In the genomic region with DNA sequence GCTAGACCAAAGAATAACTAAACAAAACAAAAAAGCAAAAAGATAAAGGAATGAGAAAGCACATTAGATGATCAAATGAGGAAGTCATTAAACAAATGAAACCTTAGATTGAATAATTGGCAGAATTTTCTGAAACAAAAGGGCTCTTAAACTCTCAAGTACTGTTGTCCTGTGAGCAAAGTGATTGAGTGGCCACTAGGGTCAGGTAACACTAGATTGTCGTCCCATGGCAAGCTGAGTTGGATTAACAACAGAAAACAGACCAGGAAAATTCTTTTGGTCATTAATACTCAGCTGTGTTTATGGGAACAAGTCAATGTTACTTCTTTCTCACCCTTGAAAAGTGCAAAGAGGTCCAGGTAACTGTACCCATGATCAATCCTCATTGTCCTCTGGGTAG, we compare ENCODE assay signal across 1 cellular context.
A peak's percentile ranks its signal among the peaks of the same experiment; 100 is the strongest.
TF ChIP-seq lines count a peak whose summit lies in the region.

No MANE protein-coding gene starts in this region.

TF ChIP-seq in GM12878, 131 proteins besides CTCF, POLR2A, EP300 and RAD21:
- TF ChIP-seq SUPT20H (IDR thresholded peaks at IDR 0.05; ENCODE audit: borderline replicate concordance, control insufficient read depth, low read depth, low read length), result no peak
- TF ChIP-seq NFYA (IDR thresholded peaks at IDR 0.05; ENCODE audit: borderline replicate concordance, low read depth, low read length), result no peak
- TF ChIP-seq, protein P1, sequence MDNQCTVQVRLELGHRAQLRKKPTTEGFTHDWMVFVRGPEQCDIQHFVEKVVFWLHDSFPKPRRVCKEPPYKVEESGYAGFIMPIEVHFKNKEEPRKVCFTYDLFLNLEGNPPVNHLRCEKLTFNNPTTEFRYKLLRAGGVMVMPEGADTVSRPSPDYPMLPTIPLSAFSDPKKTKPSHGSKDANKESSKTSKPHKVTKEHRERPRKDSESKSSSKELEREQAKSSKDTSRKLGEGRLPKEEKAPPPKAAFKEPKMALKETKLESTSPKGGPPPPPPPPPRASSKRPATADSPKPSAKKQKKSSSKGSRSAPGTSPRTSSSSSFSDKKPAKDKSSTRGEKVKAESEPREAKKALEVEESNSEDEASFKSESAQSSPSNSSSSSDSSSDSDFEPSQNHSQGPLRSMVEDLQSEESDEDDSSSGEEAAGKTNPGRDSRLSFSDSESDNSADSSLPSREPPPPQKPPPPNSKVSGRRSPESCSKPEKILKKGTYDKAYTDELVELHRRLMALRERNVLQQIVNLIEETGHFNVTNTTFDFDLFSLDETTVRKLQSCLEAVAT (IDR thresholded peaks at IDR 0.05), result no peak
- TF ChIP-seq CHD4 (IDR thresholded peaks at IDR 0.05), result no peak
- peak; percentile 21; the same call in 1 of the 2 replicates for TF ChIP-seq MTA2 (IDR thresholded peaks at IDR 0.05; ENCODE audit: low read depth)
